ENCODE assay signal across 13 cellular contexts in the genomic region with DNA sequence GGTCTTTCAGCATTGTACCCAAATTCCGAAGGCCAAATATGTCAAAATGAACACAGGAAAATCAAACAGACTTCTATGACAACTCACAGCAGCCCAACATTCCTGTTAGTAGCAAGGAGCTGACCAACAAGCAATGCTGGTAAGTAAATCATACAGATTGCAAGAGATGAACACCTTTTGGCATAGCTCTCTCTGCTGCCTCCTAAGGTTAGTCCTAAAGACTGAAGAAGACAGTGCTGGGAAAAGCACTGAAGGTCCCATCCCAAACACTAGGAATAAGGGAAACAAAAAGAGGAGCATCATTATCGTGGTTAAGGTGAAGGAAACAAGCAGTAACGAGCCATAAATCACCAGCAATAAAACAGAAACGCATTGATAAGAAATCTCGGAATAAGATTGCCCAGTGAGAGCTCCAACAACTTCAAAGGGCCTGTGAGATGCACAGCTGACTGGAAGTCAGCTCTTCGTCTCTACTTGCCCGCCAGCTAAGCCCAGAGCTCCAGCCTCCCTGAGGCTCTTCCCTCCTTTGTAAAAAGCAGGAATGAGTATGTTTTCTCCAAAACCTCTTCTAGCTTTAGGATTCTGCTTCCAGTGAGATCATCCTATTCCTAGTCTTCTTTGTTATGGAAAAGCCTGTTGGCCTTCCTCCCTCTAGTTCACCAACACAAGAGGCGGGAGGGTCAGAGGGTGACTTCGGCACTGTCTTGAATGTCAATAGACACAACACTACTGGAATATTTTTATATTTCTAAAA. TPM values are rescaled to one million over a fixed set of nuclear protein-coding genes. Genes with fewer than 3 reads are reported as not detected.
A peak's percentile ranks its signal among the peaks of the same experiment; 100 is the strongest.
DNase-seq lines count a peak whose midpoint lies in the region; ATAC-seq and TF ChIP-seq lines count a peak whose summit lies in the region.
"Had no signal": no experiment of that assay in that cellular context is flagged by ENCODE, and none has a peak within 500 bp of the region (broad histone marks: within the 10 kb centered on the region; RNA-seq: fewer than 3 reads in every experiment).

No MANE protein-coding gene starts in this region.

- H3K36me3 Mint-ChIP-seq in CD4-positive, alpha-beta T cell (ENCODE audit: low read depth): peaks cover 77% of the 10 kb centered on the region
- H3K36me3 Mint-ChIP-seq in activated naive CD8-positive, alpha-beta T cell treated with anti-CD3 and anti-CD28 coated beads for 36 hours: peaks cover 21% of the 10 kb centered on the region
- H3K36me3 Mint-ChIP-seq in immature natural killer cell: peaks cover 5 to 16% (median 14%) of the 10 kb centered on the region in 3 donors

- peaks cover 15% of the 10 kb centered on the region for H3K4me1 ChIP-seq in HAP-1
- no peaks in the 10 kb centered on the region for H3K4me1 ChIP-seq in right cardiac atrium (ENCODE audit: control insufficient read depth, insufficient read depth, low read length)
- H3K4me1 ChIP-seq: uterus had no signal

- H3K27me3 ChIP-seq in CD4-positive, alpha-beta T cell (ENCODE audit: control insufficient read depth, insufficient read depth, low read length): no peaks in the 10 kb centered on the region
- no peaks in the 10 kb centered on the region for H3K27me3 ChIP-seq in HAP-1 (ENCODE audit: low read depth)
- no peaks in the 10 kb centered on the region for H3K27me3 ChIP-seq in right cardiac atrium (ENCODE audit: control insufficient read depth, insufficient read depth)
- H3K27me3 ChIP-seq: BLaER1, cardiac muscle cell, uterus had no signal

- WGBS in right cardiac atrium: 83% methylated on average over 9 of the region's 9 CpGs

- in situ Hi-C loops in HAP-1 (cut with MboI; ENCODE audit: low sequenced_read_pairs): no loop called here

- peak overlapping the region; percentile 92 for H3K27ac Mint-ChIP-seq in CD4-positive, alpha-beta T cell
- peak overlapping the region; percentile 87 for H3K27ac Mint-ChIP-seq in activated naive CD8-positive, alpha-beta T cell treated with anti-CD3 and anti-CD28 coated beads for 36 hours
- peak overlapping the region; percentile 53 to 94 (median 87) for H3K27ac Mint-ChIP-seq in immature natural killer cell

- POLR2A ChIA-PET in CD4-positive, alpha-beta T cell (lab: Charles Lee): interaction anchor here (2.4 kb wide), 1 partner anchor 15 kb away, joined by 13 read pairs; a partner anchor contains a TSS

- no peaks in the 10 kb centered on the region for H3K9me3 Mint-ChIP-seq in CD4-positive, alpha-beta T cell
- H3K9me3 Mint-ChIP-seq in activated naive CD8-positive, alpha-beta T cell treated with anti-CD3 and anti-CD28 coated beads for 36 hours: no peaks in the 10 kb centered on the region
- no peaks in the 10 kb centered on the region for H3K9me3 Mint-ChIP-seq in immature natural killer cell

- H3K9me3 ChIP-seq in CD4-positive, alpha-beta T cell (ENCODE audit: control insufficient read depth, low read length): no peaks in the 10 kb centered on the region
- H3K9me3 ChIP-seq in HAP-1: no peaks in the 10 kb centered on the region
- no peaks in the 10 kb centered on the region for H3K9me3 ChIP-seq in right cardiac atrium (ENCODE audit: control insufficient read depth, low read length)
- H3K9me3 ChIP-seq: BLaER1, uterus had no signal

- TF ChIP-seq CTCF in CD4-positive, alpha-beta T cell (IDR thresholded peaks at IDR 0.05): no peak

- H3K27ac ChIP-seq in CD4-positive, alpha-beta T cell (ENCODE audit: low read depth, low read length): no peak overlapping the region
- H3K27ac ChIP-seq in caudate nucleus (ENCODE audit: low read depth, low read length): no peak overlapping the region
- no peak overlapping the region for H3K27ac ChIP-seq in right cardiac atrium (ENCODE audit: low read length)
- H3K27ac ChIP-seq: BLaER1, cardiac muscle cell, uterus had no signal

- no peaks in the 10 kb centered on the region for H3K27me3 Mint-ChIP-seq in CD4-positive, alpha-beta T cell
- no peaks in the 10 kb centered on the region for H3K27me3 Mint-ChIP-seq in activated naive CD8-positive, alpha-beta T cell treated with anti-CD3 and anti-CD28 coated beads for 36 hours
- H3K27me3 Mint-ChIP-seq in immature natural killer cell (ENCODE audit: low read depth in 3 of 3): peaks cover 0 to 2% (median 0%) of the 10 kb centered on the region in 3 donors

- H3K4me3 ChIP-seq in HAP-1 (no peak overlapping the region), right cardiac atrium (ENCODE audit: low read length) (no peak overlapping the region)
- H3K4me3 ChIP-seq: BLaER1, cardiac muscle cell, uterus had no signal

- no peak for ATAC-seq in CD4-positive, alpha-beta T cell (ENCODE audit: poor library complexity)
- ATAC-seq in right cardiac atrium: no peak

- no peak overlapping the region for H3K4me3 Mint-ChIP-seq in CD4-positive, alpha-beta T cell
- no peak overlapping the region for H3K4me3 Mint-ChIP-seq in activated naive CD8-positive, alpha-beta T cell treated with anti-CD3 and anti-CD28 coated beads for 36 hours
- peak overlapping the region in 1 of 5 donors; percentile 14 for H3K4me3 Mint-ChIP-seq in immature natural killer cell

- H3K36me3 ChIP-seq in HAP-1 (replicated peaks): peaks cover 56% of the 10 kb centered on the region
- H3K36me3 ChIP-seq: uterus had no signal

- peaks cover 15% of the 10 kb centered on the region for H3K4me1 Mint-ChIP-seq in CD4-positive, alpha-beta T cell (ENCODE audit: low read depth)
- H3K4me1 Mint-ChIP-seq in activated naive CD8-positive, alpha-beta T cell treated with anti-CD3 and anti-CD28 coated beads for 36 hours: peaks cover 16% of the 10 kb centered on the region
- H3K4me1 Mint-ChIP-seq in immature natural killer cell: peaks cover 14 to 21% of the 10 kb centered on the region in 2 donors

- intact Hi-C loops in CD4-positive, alpha-beta T cell (cut with DNase I, micrococcal nuclease): loop anchor here in 1 of 2 experiments (2.0 kb wide), 1 partner anchor 14 kb away; a partner anchor contains a TSS
- intact Hi-C loops in right cardiac atrium (cut with DNase I): no loop called here

- DNase-seq in CD4-positive, alpha-beta T cell: no peak
- peak; percentile 62 to 66 for DNase-seq in HAP-1 (ENCODE audit: low spot score in 2 of 2)
- no peak for DNase-seq in activated naive CD8-positive, alpha-beta T cell treated with anti-CD3 and anti-CD28 coated beads for 36 hours
- DNase-seq in immature natural killer cell: no peak
- no peak for DNase-seq in DMS114 treated with DMSO at 0.1 percent for 48 hours (lab: John Stamatoyannopoulos, UW; ENCODE audit: unreplicated experiment)
- no peak for DNase-seq in caudate nucleus (lab: John Stamatoyannopoulos, UW)
- DNase-seq in LoVo (ENCODE audit: low spot score): no peak
- DNase-seq in right cardiac atrium: no peak
- DNase-seq: NCI-H446 treated with DMSO at 0.1 percent for 48 hours; stimulated activated CD4-positive, alpha-beta T cell treated with anti-CD3 and anti-CD28 coated beads, Interleukin-2, amount 100 ng/mL, for 48 hours; uterus had no signal

- CTCF ChIA-PET in CD4-positive, alpha-beta T cell (lab: Charles Lee): no interaction called here

RNA-seq across cellular contexts. Expression of a gene that starts 15.3 kb away (rescaled TPM):
- 10 to 100 TPM; 11.6 to 13.5 TPM for total RNA-seq in CD4-positive, alpha-beta T cell
- 100 to 1,000 TPM; 108 to 114 TPM for total RNA-seq in activated naive CD8-positive, alpha-beta T cell treated with anti-CD3 and anti-CD28 coated beads for 36 hours
- polyA plus RNA-seq in immature natural killer cell (10 to 100 TPM; 58.3 to 69.4 (median 59.6) TPM), right cardiac atrium (12.4 TPM)
- total RNA-seq in right cardiac atrium: 10 to 100 TPM in 3 of 4 donors, 1 to 10 TPM in 1; 9.4 to 13.8 (median 13.0) TPM

RNA-seq across cellular contexts. Expression of a gene that starts 15.6 kb away (rescaled TPM):
- total RNA-seq in CD4-positive, alpha-beta T cell: 10 to 100 TPM; 34.7 to 40.5 TPM
- 100 to 1,000 TPM; 162 to 170 TPM for total RNA-seq in activated naive CD8-positive, alpha-beta T cell treated with anti-CD3 and anti-CD28 coated beads for 36 hours
- polyA plus RNA-seq in immature natural killer cell (100 to 1,000 TPM in 2 of 3 donors, 10 to 100 TPM in 1; 79.8 to 149 (median 103) TPM), right cardiac atrium (46.0 TPM)
- total RNA-seq in right cardiac atrium: 10 to 100 TPM; 46.6 to 70.4 (median 63.1) TPM

RNA-seq across cellular contexts. Expression of a gene that starts 50.9 kb away (rescaled TPM):
- 10 to 100 TPM in 1 of 2 experiments, 1 to 10 TPM in 1; 9.9 to 10.8 TPM for total RNA-seq in CD4-positive, alpha-beta T cell
- total RNA-seq in activated naive CD8-positive, alpha-beta T cell treated with anti-CD3 and anti-CD28 coated beads for 36 hours: 10 to 100 TPM in 1 of 2 experiments, 1 to 10 TPM in 1; 9.7 to 10.1 TPM
- 1 to 10 TPM; 1.8 to 6.8 (median 2.7) TPM for polyA plus RNA-seq in immature natural killer cell
- total RNA-seq in right cardiac atrium: 10 to 100 TPM in 3 of 4 donors, 1 to 10 TPM in 1; 8.8 to 18.5 (median 14.5) TPM
- 11.7 TPM for polyA plus RNA-seq in right cardiac atrium

Comparison
In these comparisons a context has a peak if more than half of its experiments do, and no peak if none do; other contexts are left out.
1. DNase-seq: peak in HAP-1 (2 of 2); none in CD4-positive, alpha-beta T cell (0 of 10), activated naive CD8-positive, alpha-beta T cell treated with anti-CD3 and anti-CD28 coated beads for 36 hours (single experiment), immature natural killer cell (0 of 3), DMS114 treated with DMSO at 0.1 percent for 48 hours (single experiment), caudate nucleus (0 of 61), LoVo (single experiment) and right cardiac atrium (0 of 3).
2. RNA of a gene that starts 15.3 kb away (total RNA-seq): 108 to 114 TPM in activated naive CD8-positive, alpha-beta T cell treated with anti-CD3 and anti-CD28 coated beads for 36 hours; 11.6 to 13.5 TPM in CD4-positive, alpha-beta T cell and 9.4 to 13.8 TPM in right cardiac atrium; every median in the first group is over 4 times any median in the second.
3. Peak in every context shown above with its lines, with median percentiles within 50 percentile points of each other: H3K27ac Mint-ChIP-seq.